In the genomic region with DNA sequence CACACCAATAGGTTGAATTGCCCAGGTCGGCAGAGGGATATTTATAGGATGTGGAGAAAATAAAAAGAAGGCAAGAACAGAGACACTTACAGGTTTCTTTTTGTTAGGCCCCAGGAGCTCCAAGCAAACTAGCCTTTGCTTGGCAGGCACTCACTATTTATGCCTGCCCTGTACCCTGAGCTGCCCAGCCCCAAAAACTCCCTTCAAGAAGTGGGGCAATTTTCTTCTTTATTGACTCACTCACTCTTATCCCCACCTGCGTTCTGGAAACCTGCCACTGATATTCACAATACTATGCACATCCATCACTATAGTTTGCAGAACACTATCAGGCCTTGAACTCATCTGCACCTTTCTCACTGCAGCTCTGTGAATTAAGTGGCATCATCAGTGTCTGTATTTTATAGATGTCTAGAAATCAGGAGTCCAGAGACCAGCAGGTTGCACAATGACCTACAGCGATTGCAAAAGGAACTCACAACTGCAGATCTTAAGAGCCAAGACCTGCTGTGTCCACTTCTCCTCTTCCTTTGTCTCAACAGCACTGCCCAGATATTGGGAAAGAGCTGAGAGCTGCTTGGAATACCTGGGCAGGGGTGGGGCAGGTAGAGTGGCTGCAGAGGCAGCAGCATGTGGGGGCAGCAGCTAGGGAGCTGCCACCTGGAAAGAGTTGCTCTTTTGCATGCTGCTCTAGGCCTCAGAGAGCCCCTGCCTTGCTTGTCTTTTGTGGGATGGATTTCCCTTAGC, we compare ENCODE assay signal across 16 cellular contexts. TPM values are rescaled to one million over a fixed set of nuclear protein-coding genes. Genes with fewer than 3 reads are reported as not detected.
DNase-seq lines count a peak whose midpoint lies in the region; ATAC-seq and TF ChIP-seq lines count a peak whose summit lies in the region.
"Had no signal": no experiment of that assay in that cellular context is flagged by ENCODE, and none has a peak within 500 bp of the region (broad histone marks: within the 10 kb centered on the region; RNA-seq: fewer than 3 reads in every experiment).

SFTPD (minus strand) TSS at position 130 of the 747 bp plus-strand sequence. CDS start 2,446 bp downstream, outside the sequence.

- POLR2A ChIA-PET in PC-3 (lab: Charles Lee; ENCODE audit: unreplicated experiment), result no interaction called here

- no TSS peak for BruUV-seq in PC-3 (replicated peaks; lab: Mats Ljungman, UMichigan)

- no peaks in the 10 kb centered on the region for H3K36me3 ChIP-seq in PC-3 (ENCODE audit: low read depth, low read length)
- H3K36me3 ChIP-seq: right lobe of liver had no signal

- intact Hi-C loops in PC-3 (cut with micrococcal nuclease), result no loop called here

- H3K4me3 ChIP-seq in PC-3 (ENCODE audit: low read length) (no peak within 1 kb of the TSS), fibroblast of pulmonary artery (replicated peaks; ENCODE audit: low read depth, low read length) (no peak within 1 kb of the TSS)
- H3K4me3 ChIP-seq: right lobe of liver had no signal

- DNase-seq in HT-29 (ENCODE audit: low spot score) (peak; percentile 33), PC-3 (peak; percentile 69), fibroblast of pulmonary artery (ENCODE audit: low read depth) (peak; percentile 13), renal cortical epithelial cell (ENCODE audit: low read depth) (peak; percentile 7), T-helper 9 cell (no peak)
- DNase-seq: activated CD4-positive, alpha-beta T cell treated with anti-CD3 and anti-CD28 coated beads, Interleukin-2, amount 50 U/mL, for 48 hours; activated naive CD8-positive, alpha-beta T cell treated with anti-CD3 and anti-CD28 coated beads, Interleukin-2, amount 10 ng/mL, durations not matched to agents 7 days and 5 days; activated T-cell treated with anti-CD3 and anti-CD28 coated beads, Interleukin-2, amount 50 U/mL, for 72 hours; DND-41; GOT3; NCI-H1417; right lobe of liver; stimulated activated CD4-positive, alpha-beta T cell treated with anti-CD3 and anti-CD28 coated beads, Interleukin-2, amount 100 ng/mL, for 24 hours had no signal

- no peak for TF ChIP-seq CTCF in PC-3 (conservative IDR thresholded peaks at IDR 0.05; ENCODE audit: low read depth, low read length)
- no peak for TF ChIP-seq CTCF in fibroblast of pulmonary artery (IDR thresholded peaks at IDR 0.05; ENCODE audit: low read length, missing control alignments)

- H3K9ac ChIP-seq in PC-3 (ENCODE audit: low read length), result no peak within 1 kb of the TSS

- peaks cover 21% of the 10 kb centered on the region for H3K9me3 ChIP-seq in PC-3 (ENCODE audit: low read length)
- H3K9me3 ChIP-seq: right lobe of liver had no signal

- no peaks in the 10 kb centered on the region for H3K4me1 ChIP-seq in PC-3 (ENCODE audit: insufficient read depth, low read length)
- H3K4me1 ChIP-seq: right lobe of liver had no signal

- CTCF ChIA-PET in PC-3 (lab: Charles Lee), result no interaction called here

- H4K20me1 ChIP-seq in PC-3 (ENCODE audit: low read length), result no peaks in the 10 kb centered on the region

- H2AFZ ChIP-seq in PC-3 (ENCODE audit: low read length), result no peak within 1 kb of the TSS

- H3K27me3 ChIP-seq in PC-3 (ENCODE audit: low read length), result peaks cover 70% of the 10 kb centered on the region
- H3K27me3 ChIP-seq: right lobe of liver had no signal

- no peaks in the 10 kb centered on the region for H3K79me2 ChIP-seq in PC-3 (ENCODE audit: low read length)

- no peaks in the 10 kb centered on the region for H3F3A ChIP-seq in PC-3 (ENCODE audit: low read length, unreplicated experiment)

- H3K4me2 ChIP-seq in PC-3 (ENCODE audit: low read length), result no peak within 1 kb of the TSS

- ATAC-seq in PC-3 (peak; percentile 11; the same call in 1 of the 2 replicates), GM19452 (IDR thresholded peaks at IDR 0.05; ENCODE audit: unreplicated experiment) (no peak), GM21360 (IDR thresholded peaks at IDR 0.05; ENCODE audit: unreplicated experiment) (no peak)
- ATAC-seq: activated T-cell treated with anti-CD3 and anti-CD28 coated beads, Interleukin-2, amount 50 U/mL, for 72 hours had no signal

- H3K9me2 ChIP-seq in PC-3 (replicated peaks; ENCODE audit: low read length), result no peaks in the 10 kb centered on the region

- no peak within 1 kb of the TSS for H3K27ac ChIP-seq in PC-3 (ENCODE audit: low read length)
- H3K27ac ChIP-seq: C4-2B, right lobe of liver had no signal

RNA-seq across cellular contexts. Expression of gene SFTPD, which starts in this region (rescaled TPM):
- total RNA-seq in HT-29 (2014; rRNA removed; shearing (Covaris generic)), result not detected in 2 replicates
- total RNA-seq in PC-3 (2014; rRNA removed) (not detected in 2 replicates), renal cortical epithelial cell (0.30 TPM in 1 of 2 replicates, not detected in the other)
- total RNA-seq: activated naive CD8-positive, alpha-beta T cell treated with anti-CD3 and anti-CD28 coated beads, Interleukin-2, amount 10 ng/mL, durations not matched to agents 7 days and 5 days; activated T-cell treated with anti-CD3 and anti-CD28 coated beads, Interleukin-2, amount 50 U/mL, for 72 hours had no signal

Comparison
In these comparisons a context has a peak if more than half of its experiments do, and no peak if none do; other contexts are left out.
1. Peak in DNase-seq in HT-29; RNA of the gene not detected or under 1 TPM.
2. Peak in DNase-seq and ATAC-seq in PC-3; RNA of the gene not detected or under 1 TPM.
3. Peak in DNase-seq in renal cortical epithelial cell; RNA of the gene not detected or under 1 TPM.